2 cellular contexts compared by ENCODE assay signal in the genomic region with DNA sequence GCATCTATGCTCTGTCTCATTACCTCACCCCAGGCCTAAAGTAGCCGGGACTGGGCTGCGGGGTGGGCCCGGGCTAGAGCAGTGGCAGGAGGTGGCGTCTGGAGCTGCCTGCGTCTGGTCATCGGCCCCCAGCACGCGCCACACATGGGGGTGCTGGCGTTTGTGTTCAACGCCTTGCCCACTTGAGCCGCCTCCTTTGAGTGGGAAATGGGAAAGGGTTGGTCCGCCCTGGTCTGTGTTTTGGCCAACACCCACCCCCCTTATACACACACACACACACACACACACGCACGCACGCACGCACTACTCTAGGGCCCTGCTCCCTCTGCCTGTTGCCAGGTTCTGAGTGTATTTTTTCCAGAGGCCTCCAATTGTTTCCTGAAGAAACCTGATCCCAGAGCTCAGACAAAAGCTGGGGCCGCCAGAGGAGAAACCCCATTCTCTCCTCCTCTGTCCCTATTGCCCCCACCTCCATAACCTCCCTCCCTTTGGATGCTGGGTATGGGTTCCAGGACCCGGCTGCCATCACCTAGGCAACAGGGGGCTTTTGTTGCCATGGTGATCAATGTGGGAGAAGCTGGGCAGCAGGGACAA.
TF ChIP-seq lines count a peak whose summit lies in the region.

No MANE protein-coding gene starts in this region.

TF ChIP-seq in GM23338, 12 proteins besides CTCF, POLR2A, EP300 and RAD21 (continues in another document):
- TF ChIP-seq NANOG (IDR thresholded peaks at IDR 0.05; ENCODE audit: borderline replicate concordance) (no peak), STAT1 (IDR thresholded peaks at IDR 0.05; ENCODE audit: unreplicated experiment) (no peak), ZNF331 (CRISPR knock-in tag; IDR thresholded peaks at IDR 0.05; ENCODE audit: low read depth) (no peak), EZH2 (IDR thresholded peaks at IDR 0.05; ENCODE audit: low read depth, unreplicated experiment) (no peak), POLR2AphosphoS5 (IDR thresholded peaks at IDR 0.05; ENCODE audit: low read depth) (no peak), ZNF114 (CRISPR knock-in tag; IDR thresholded peaks at IDR 0.05) (no peak), EZH2phosphoT487 (IDR thresholded peaks at IDR 0.05; ENCODE audit: unreplicated experiment) (no peak), CREB1 (CRISPR knock-in tag; IDR thresholded peaks at IDR 0.05; ENCODE audit: low read depth) (no peak), JUNB (IDR thresholded peaks at IDR 0.05; ENCODE audit: unreplicated experiment) (no peak)
- TF ChIP-seq, protein P1, sequence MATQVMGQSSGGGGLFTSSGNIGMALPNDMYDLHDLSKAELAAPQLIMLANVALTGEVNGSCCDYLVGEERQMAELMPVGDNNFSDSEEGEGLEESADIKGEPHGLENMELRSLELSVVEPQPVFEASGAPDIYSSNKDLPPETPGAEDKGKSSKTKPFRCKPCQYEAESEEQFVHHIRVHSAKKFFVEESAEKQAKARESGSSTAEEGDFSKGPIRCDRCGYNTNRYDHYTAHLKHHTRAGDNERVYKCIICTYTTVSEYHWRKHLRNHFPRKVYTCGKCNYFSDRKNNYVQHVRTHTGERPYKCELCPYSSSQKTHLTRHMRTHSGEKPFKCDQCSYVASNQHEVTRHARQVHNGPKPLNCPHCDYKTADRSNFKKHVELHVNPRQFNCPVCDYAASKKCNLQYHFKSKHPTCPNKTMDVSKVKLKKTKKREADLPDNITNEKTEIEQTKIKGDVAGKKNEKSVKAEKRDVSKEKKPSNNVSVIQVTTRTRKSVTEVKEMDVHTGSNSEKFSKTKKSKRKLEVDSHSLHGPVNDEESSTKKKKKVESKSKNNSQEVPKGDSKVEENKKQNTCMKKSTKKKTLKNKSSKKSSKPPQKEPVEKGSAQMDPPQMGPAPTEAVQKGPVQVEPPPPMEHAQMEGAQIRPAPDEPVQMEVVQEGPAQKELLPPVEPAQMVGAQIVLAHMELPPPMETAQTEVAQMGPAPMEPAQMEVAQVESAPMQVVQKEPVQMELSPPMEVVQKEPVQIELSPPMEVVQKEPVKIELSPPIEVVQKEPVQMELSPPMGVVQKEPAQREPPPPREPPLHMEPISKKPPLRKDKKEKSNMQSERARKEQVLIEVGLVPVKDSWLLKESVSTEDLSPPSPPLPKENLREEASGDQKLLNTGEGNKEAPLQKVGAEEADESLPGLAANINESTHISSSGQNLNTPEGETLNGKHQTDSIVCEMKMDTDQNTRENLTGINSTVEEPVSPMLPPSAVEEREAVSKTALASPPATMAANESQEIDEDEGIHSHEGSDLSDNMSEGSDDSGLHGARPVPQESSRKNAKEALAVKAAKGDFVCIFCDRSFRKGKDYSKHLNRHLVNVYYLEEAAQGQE (IDR thresholded peaks at IDR 0.05; ENCODE audit: unreplicated experiment): no peak
- TF ChIP-seq, protein P2, sequence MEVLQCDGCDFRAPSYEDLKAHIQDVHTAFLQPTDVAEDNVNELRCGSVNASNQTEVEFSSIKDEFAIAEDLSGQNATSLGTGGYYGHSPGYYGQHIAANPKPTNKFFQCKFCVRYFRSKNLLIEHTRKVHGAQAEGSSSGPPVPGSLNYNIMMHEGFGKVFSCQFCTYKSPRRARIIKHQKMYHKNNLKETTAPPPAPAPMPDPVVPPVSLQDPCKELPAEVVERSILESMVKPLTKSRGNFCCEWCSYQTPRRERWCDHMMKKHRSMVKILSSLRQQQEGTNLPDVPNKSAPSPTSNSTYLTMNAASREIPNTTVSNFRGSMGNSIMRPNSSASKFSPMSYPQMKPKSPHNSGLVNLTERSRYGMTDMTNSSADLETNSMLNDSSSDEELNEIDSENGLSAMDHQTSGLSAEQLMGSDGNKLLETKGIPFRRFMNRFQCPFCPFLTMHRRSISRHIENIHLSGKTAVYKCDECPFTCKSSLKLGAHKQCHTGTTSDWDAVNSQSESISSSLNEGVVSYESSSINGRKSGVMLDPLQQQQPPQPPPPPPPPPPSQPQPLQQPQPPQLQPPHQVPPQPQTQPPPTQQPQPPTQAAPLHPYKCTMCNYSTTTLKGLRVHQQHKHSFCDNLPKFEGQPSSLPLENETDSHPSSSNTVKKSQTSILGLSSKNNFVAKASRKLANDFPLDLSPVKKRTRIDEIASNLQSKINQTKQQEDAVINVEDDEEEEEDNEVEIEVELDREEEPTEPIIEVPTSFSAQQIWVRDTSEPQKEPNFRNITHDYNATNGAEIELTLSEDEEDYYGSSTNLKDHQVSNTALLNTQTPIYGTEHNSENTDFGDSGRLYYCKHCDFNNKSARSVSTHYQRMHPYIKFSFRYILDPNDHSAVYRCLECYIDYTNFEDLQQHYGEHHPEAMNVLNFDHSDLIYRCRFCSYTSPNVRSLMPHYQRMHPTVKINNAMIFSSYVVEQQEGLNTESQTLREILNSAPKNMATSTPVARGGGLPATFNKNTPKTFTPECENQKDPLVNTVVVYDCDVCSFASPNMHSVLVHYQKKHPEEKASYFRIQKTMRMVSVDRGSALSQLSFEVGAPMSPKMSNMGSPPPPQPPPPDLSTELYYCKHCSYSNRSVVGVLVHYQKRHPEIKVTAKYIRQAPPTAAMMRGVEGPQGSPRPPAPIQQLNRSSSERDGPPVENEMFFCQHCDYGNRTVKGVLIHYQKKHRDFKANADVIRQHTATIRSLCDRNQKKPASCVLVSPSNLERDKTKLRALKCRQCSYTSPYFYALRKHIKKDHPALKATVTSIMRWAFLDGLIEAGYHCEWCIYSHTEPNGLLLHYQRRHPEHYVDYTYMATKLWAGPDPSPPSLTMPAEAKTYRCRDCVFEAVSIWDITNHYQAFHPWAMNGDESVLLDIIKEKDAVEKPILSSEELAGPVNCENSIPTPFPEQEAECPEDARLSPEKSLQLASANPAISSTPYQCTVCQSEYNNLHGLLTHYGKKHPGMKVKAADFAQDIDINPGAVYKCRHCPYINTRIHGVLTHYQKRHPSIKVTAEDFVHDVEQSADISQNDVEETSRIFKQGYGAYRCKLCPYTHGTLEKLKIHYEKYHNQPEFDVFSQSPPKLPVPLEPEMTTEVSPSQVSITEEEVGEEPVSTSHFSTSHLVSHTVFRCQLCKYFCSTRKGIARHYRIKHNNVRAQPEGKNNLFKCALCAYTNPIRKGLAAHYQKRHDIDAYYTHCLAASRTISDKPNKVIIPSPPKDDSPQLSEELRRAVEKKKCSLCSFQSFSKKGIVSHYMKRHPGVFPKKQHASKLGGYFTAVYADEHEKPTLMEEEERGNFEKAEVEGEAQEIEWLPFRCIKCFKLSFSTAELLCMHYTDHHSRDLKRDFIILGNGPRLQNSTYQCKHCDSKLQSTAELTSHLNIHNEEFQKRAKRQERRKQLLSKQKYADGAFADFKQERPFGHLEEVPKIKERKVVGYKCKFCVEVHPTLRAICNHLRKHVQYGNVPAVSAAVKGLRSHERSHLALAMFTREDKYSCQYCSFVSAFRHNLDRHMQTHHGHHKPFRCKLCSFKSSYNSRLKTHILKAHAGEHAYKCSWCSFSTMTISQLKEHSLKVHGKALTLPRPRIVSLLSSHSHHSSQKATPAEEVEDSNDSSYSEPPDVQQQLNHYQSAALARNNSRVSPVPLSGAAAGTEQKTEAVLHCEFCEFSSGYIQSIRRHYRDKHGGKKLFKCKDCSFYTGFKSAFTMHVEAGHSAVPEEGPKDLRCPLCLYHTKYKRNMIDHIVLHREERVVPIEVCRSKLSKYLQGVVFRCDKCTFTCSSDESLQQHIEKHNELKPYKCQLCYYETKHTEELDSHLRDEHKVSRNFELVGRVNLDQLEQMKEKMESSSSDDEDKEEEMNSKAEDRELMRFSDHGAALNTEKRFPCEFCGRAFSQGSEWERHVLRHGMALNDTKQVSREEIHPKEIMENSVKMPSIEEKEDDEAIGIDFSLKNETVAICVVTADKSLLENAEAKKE (CRISPR knock-in tag; IDR thresholded peaks at IDR 0.05): no peak

TF ChIP-seq in neural cell, 6 proteins besides CTCF, POLR2A, EP300 and RAD21:
- TF ChIP-seq TAF1 (IDR thresholded peaks at IDR 0.05; ENCODE audit: low read depth) (peak; percentile 48), MXI1 (conservative IDR thresholded peaks at IDR 0.05; ENCODE audit: poor library complexity, severe bottlenecking) (peak; percentile 52), EZH2 (IDR thresholded peaks at IDR 0.05; ENCODE audit: borderline replicate concordance, insufficient read depth, low read length, poor library complexity, severe bottlenecking) (no peak), SMC3 (conservative IDR thresholded peaks at IDR 0.05; ENCODE audit: poor library complexity) (no peak), POLR2AphosphoS5 (IDR thresholded peaks at IDR 0.05) (peak; percentile 7)
- TF ChIP-seq, protein P1 (IDR thresholded peaks at IDR 0.05; ENCODE audit: borderline replicate concordance): peak; percentile 57
TF ChIP-seq in neural cell: peak in this region for 4.
